In the genomic region with DNA sequence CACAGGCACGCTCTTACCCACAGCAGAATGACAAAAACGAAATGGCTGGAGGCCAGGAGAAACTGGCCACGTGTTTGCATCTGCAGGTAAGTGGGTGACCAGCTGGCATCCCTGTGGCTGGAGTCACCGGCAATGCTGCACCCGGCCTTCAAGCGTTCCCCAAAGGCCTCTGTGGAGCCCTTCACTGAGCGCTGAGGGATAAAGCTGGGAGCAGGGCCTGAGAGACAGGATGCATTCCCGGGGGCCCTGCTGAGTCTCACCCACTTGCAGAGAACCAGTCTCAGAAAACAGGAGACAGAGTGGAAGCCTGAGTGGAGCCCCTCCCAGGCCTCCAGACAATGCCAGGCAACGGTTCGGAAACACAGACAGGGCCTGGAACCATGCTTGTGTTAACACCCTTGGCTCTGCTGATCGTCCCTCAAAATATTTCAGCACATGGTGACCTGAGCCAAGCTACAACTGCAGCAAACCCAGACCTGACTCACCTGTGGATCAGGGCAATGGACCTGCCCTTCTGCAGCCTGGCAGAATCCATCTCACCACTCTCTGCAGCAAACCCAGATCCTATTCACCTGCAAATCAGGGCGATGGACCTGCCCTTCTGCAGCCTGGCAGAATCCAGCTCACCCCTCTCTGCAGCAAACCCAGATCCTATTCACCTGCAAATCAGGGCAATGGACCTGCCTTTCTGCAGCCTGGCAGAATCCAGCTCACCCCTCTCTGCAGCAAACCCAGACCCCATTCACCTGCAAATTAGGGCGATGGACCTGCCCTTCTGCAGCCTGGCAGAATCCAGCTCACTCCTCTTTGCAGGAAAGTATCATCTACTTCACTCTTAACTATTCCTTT, we compare ENCODE assay signal across 45 cellular contexts. TPM values are rescaled to one million over a fixed set of nuclear protein-coding genes. Genes with fewer than 3 reads are reported as not detected.
"Had no signal": no experiment of that assay in that cellular context is flagged by ENCODE, and none has a peak within 500 bp of the region (broad histone marks: within the 10 kb centered on the region; RNA-seq: fewer than 3 reads in every experiment).

No MANE protein-coding gene starts in this region.

- H3K4me1 Mint-ChIP-seq: activated CD4-positive, alpha-beta T cell treated with anti-CD3 and anti-CD28 coated beads for 36 hours; activated CD4-positive, alpha-beta T cell treated with anti-CD3 and anti-CD28 coated beads, Interleukin-2, amount 10 ng/mL, durations not matched to agents 24 days and 14 days; activated CD8-positive, alpha-beta memory T cell treated with anti-CD3 and anti-CD28 coated beads, Interleukin-2, amount 10 ng/mL, durations not matched to agents 7 days and 5 days; activated naive CD4-positive, alpha-beta T cell treated with anti-CD3 and anti-CD28 coated beads, Interleukin-2, amount 50 U/mL, for 24 hours; activated naive CD8-positive, alpha-beta T cell treated with anti-CD3 and anti-CD28 coated beads for 36 hours; activated naive CD8-positive, alpha-beta T cell treated with anti-CD3 and anti-CD28 coated beads, Interleukin-2, amount 50 U/mL, for 24 hours; T-helper 17 cell had no signal

- H3K27me3 ChIP-seq: adrenal gland, ascending aorta, cardiac muscle cell, colonic mucosa had no signal

- H3K36me3 ChIP-seq: adrenal gland, ascending aorta, breast epithelium, cardiac muscle cell, colonic mucosa, esophagus squamous epithelium, gastroesophageal sphincter, WERI-Rb-1 had no signal

- DNase-seq: activated CD4-positive, alpha-beta memory T cell treated with anti-CD3 and anti-CD28 coated beads for 36 hours; activated CD4-positive, alpha-beta T cell treated with anti-CD3 and anti-CD28 coated beads for 36 hours; activated CD4-positive, alpha-beta T cell treated with anti-CD3 and anti-CD28 coated beads, Interleukin-2, amount 10 ng/mL, durations not matched to agents 24 days and 14 days; activated CD4-positive, CD25-positive, alpha-beta regulatory T cell; activated CD4-positive, CD25-positive, alpha-beta regulatory T cell treated with anti-CD3 and anti-CD28 coated beads, Interleukin-2, amount 50 U/mL, for 72 hours; activated CD8-positive, alpha-beta memory T cell treated with anti-CD3 and anti-CD28 coated beads, Interleukin-2, amount 10 ng/mL, durations not matched to agents 7 days and 5 days; activated CD8-positive, alpha-beta memory T cell treated with anti-CD3 and anti-CD28 coated beads, Interleukin-2, amount 50 U/mL, for 4 hours; activated CD8-positive, alpha-beta T cell treated with anti-CD3 and anti-CD28 coated beads, Interleukin-2, amount 10 ng/mL, durations not matched to agents 7 days and 5 days; activated effector memory CD4-positive, alpha-beta T cell treated with anti-CD3 and anti-CD28 coated beads, Interleukin-2, amount 50 U/mL, for 16 hours; activated naive CD4-positive, alpha-beta T cell treated with anti-CD3 and anti-CD28 coated beads for 36 hours; activated naive CD8-positive, alpha-beta T cell treated with anti-CD3 and anti-CD28 coated beads for 36 hours; activated naive CD8-positive, alpha-beta T cell treated with anti-CD3 and anti-CD28 coated beads, Interleukin-2, amount 50 U/mL, for 24 hours; activated T-cell treated with anti-CD3 and anti-CD28 coated beads, Interleukin-2, amount 50 U/mL, for 1 hour; activated T-cell treated with anti-CD3 and anti-CD28 coated beads, Interleukin-2, amount 50 U/mL, for 48 hours; adrenal gland; amygdala; central memory CD4-positive, alpha-beta T cell; cerebellar nuclear complex; colonic mucosa; effector CD8-positive, alpha-beta T cell; esophagus squamous epithelium; foreskin melanocyte; head of caudate nucleus; T-helper 1 cell; T-helper 17 cell; T1000; WERI-Rb-1 had no signal

- H3K4me3 Mint-ChIP-seq: activated CD4-positive, alpha-beta memory T cell treated with anti-CD3 and anti-CD28 coated beads for 36 hours; activated CD4-positive, alpha-beta T cell treated with anti-CD3 and anti-CD28 coated beads for 36 hours; activated CD4-positive, alpha-beta T cell treated with anti-CD3 and anti-CD28 coated beads, Interleukin-2, amount 10 ng/mL, durations not matched to agents 24 days and 14 days; activated CD8-positive, alpha-beta memory T cell treated with anti-CD3 and anti-CD28 coated beads, Interleukin-2, amount 10 ng/mL, durations not matched to agents 7 days and 5 days; activated CD8-positive, alpha-beta T cell treated with anti-CD3 and anti-CD28 coated beads, Interleukin-2, amount 10 ng/mL, durations not matched to agents 7 days and 5 days; activated naive CD4-positive, alpha-beta T cell treated with anti-CD3 and anti-CD28 coated beads for 36 hours; activated naive CD4-positive, alpha-beta T cell treated with anti-CD3 and anti-CD28 coated beads, Interleukin-2, amount 50 U/mL, for 24 hours; activated naive CD8-positive, alpha-beta T cell treated with anti-CD3 and anti-CD28 coated beads for 36 hours; activated naive CD8-positive, alpha-beta T cell treated with anti-CD3 and anti-CD28 coated beads, Interleukin-2, amount 50 U/mL, for 24 hours; activated T-helper 1 cell treated with anti-CD3 and anti-CD28 coated beads, Interleukin-12 subunit alpha, Interleukin-12 subunit beta, Interleukin-2, Interleukin-4 antibody, amounts not matched to agents 30 ng/mL and 10 ng/mL and 1 ng/mL, durations not matched to agents 14 hours and 24 hours and 36 hours; brain; T-helper 17 cell; T-helper 2 cell treated with Interferon-gamma antibody and Interleukin-4, amounts not matched to agents 5 μg/mL and 100 μg/mL, for 36 hours had no signal

- H3K9me3 ChIP-seq: adrenal gland, ascending aorta, breast epithelium, colonic mucosa, esophagus squamous epithelium, gastroesophageal sphincter had no signal

- H3K9me3 Mint-ChIP-seq: activated CD4-positive, alpha-beta memory T cell treated with anti-CD3 and anti-CD28 coated beads for 36 hours; activated CD4-positive, alpha-beta T cell treated with anti-CD3 and anti-CD28 coated beads, Interleukin-2, amount 10 ng/mL, durations not matched to agents 24 days and 14 days; activated naive CD4-positive, alpha-beta T cell treated with anti-CD3 and anti-CD28 coated beads for 36 hours; activated naive CD4-positive, alpha-beta T cell treated with anti-CD3 and anti-CD28 coated beads, Interleukin-2, amount 50 U/mL, for 24 hours; activated naive CD8-positive, alpha-beta T cell treated with anti-CD3 and anti-CD28 coated beads for 36 hours; activated naive CD8-positive, alpha-beta T cell treated with anti-CD3 and anti-CD28 coated beads, Interleukin-2, amount 50 U/mL, for 24 hours; activated T-helper 1 cell treated with anti-CD3 and anti-CD28 coated beads, Interleukin-12 subunit alpha, Interleukin-12 subunit beta, Interleukin-2, Interleukin-4 antibody, amounts not matched to agents 30 ng/mL and 10 ng/mL and 1 ng/mL, durations not matched to agents 14 hours and 24 hours and 36 hours; activated T-helper 2 cell treated with anti-CD3 and anti-CD28 coated beads, Interferon-gamma antibody, Interleukin-2, Interleukin-4, amounts not matched to agents 10 μg/mL and 5 μg/mL and 100 μg/mL, durations not matched to agents 14 hours and 24 hours and 36 hours; T-helper 2 cell treated with Interferon-gamma antibody and Interleukin-4, amounts not matched to agents 5 μg/mL and 100 μg/mL, for 36 hours had no signal

- H3K27ac ChIP-seq: adrenal gland, ascending aorta, breast epithelium, cardiac muscle cell, colonic mucosa, epithelial cell of prostate, esophagus squamous epithelium, gastroesophageal sphincter, WERI-Rb-1 had no signal

- ATAC-seq: activated CD4-positive, alpha-beta T cell treated with anti-CD3 and anti-CD28 coated beads for 36 hours; activated CD8-positive, alpha-beta memory T cell treated with anti-CD3 and anti-CD28 coated beads, Interleukin-2, amount 10 ng/mL, durations not matched to agents 7 days and 5 days; activated CD8-positive, alpha-beta T cell treated with anti-CD3 and anti-CD28 coated beads, Interleukin-2, amount 10 ng/mL, durations not matched to agents 7 days and 5 days; activated naive CD8-positive, alpha-beta T cell treated with anti-CD3 and anti-CD28 coated beads, Interleukin-2, amount 50 U/mL, for 24 hours; gastroesophageal sphincter; T-helper 17 cell had no signal

- H3K27ac Mint-ChIP-seq: activated CD4-positive, alpha-beta memory T cell treated with anti-CD3 and anti-CD28 coated beads for 36 hours; activated CD4-positive, alpha-beta T cell treated with anti-CD3 and anti-CD28 coated beads for 36 hours; activated CD4-positive, alpha-beta T cell treated with anti-CD3 and anti-CD28 coated beads, Interleukin-2, amount 10 ng/mL, durations not matched to agents 24 days and 14 days; activated CD8-positive, alpha-beta memory T cell treated with anti-CD3 and anti-CD28 coated beads, Interleukin-2, amount 10 ng/mL, durations not matched to agents 7 days and 5 days; activated CD8-positive, alpha-beta T cell treated with anti-CD3 and anti-CD28 coated beads, Interleukin-2, amount 10 ng/mL, durations not matched to agents 7 days and 5 days; activated naive CD4-positive, alpha-beta T cell treated with anti-CD3 and anti-CD28 coated beads for 36 hours; activated naive CD4-positive, alpha-beta T cell treated with anti-CD3 and anti-CD28 coated beads, Interleukin-2, amount 50 U/mL, for 24 hours; activated naive CD8-positive, alpha-beta T cell treated with anti-CD3 and anti-CD28 coated beads for 36 hours; activated naive CD8-positive, alpha-beta T cell treated with anti-CD3 and anti-CD28 coated beads, Interleukin-2, amount 50 U/mL, for 24 hours; activated T-helper 1 cell treated with anti-CD3 and anti-CD28 coated beads, Interleukin-12 subunit alpha, Interleukin-12 subunit beta, Interleukin-2, Interleukin-4 antibody, amounts not matched to agents 30 ng/mL and 10 ng/mL and 1 ng/mL, durations not matched to agents 14 hours and 24 hours and 36 hours; activated T-helper 2 cell treated with anti-CD3 and anti-CD28 coated beads, Interferon-gamma antibody, Interleukin-2, Interleukin-4, amounts not matched to agents 10 μg/mL and 5 μg/mL and 100 μg/mL, durations not matched to agents 14 hours and 24 hours and 36 hours; brain; T-helper 17 cell; T-helper 2 cell treated with Interferon-gamma antibody and Interleukin-4, amounts not matched to agents 5 μg/mL and 100 μg/mL, for 36 hours had no signal

- H3K4me1 ChIP-seq: adrenal gland, ascending aorta, breast epithelium, colonic mucosa, esophagus squamous epithelium, gastroesophageal sphincter had no signal

- H3K4me3 ChIP-seq: adrenal gland, ascending aorta, breast epithelium, cardiac muscle cell, colonic mucosa, esophagus squamous epithelium, gastroesophageal sphincter had no signal

- H3K36me3 Mint-ChIP-seq: activated CD4-positive, alpha-beta memory T cell treated with anti-CD3 and anti-CD28 coated beads for 36 hours; activated CD8-positive, alpha-beta memory T cell treated with anti-CD3 and anti-CD28 coated beads, Interleukin-2, amount 10 ng/mL, durations not matched to agents 7 days and 5 days; activated naive CD4-positive, alpha-beta T cell treated with anti-CD3 and anti-CD28 coated beads, Interleukin-2, amount 50 U/mL, for 24 hours; activated naive CD8-positive, alpha-beta T cell treated with anti-CD3 and anti-CD28 coated beads for 36 hours; brain had no signal

- FAIRE-seq: endometrium, endothelial cell of umbilical vein had no signal

RNA-seq across cellular contexts. Expression of a gene that starts 39.8 kb away (rescaled TPM):
- total RNA-seq: activated CD4-positive, alpha-beta memory T cell treated with anti-CD3 and anti-CD28 coated beads for 36 hours; activated CD4-positive, alpha-beta T cell treated with anti-CD3 and anti-CD28 coated beads for 36 hours; activated CD4-positive, alpha-beta T cell treated with anti-CD3 and anti-CD28 coated beads, Interleukin-2, amount 10 ng/mL, durations not matched to agents 24 days and 14 days; activated CD8-positive, alpha-beta memory T cell treated with anti-CD3 and anti-CD28 coated beads for 36 hours; activated CD8-positive, alpha-beta memory T cell treated with anti-CD3 and anti-CD28 coated beads, Interleukin-2, amount 10 ng/mL, durations not matched to agents 7 days and 5 days; activated CD8-positive, alpha-beta T cell treated with anti-CD3 and anti-CD28 coated beads, Interleukin-2, amount 10 ng/mL, durations not matched to agents 7 days and 5 days; activated naive CD4-positive, alpha-beta T cell treated with anti-CD3 and anti-CD28 coated beads for 36 hours; activated naive CD8-positive, alpha-beta T cell treated with anti-CD3 and anti-CD28 coated beads for 36 hours; activated T-helper 1 cell treated with anti-CD3 and anti-CD28 coated beads, Interleukin-12 subunit alpha, Interleukin-12 subunit beta, Interleukin-2, Interleukin-4 antibody, amounts not matched to agents 30 ng/mL and 10 ng/mL and 1 ng/mL, durations not matched to agents 14 hours and 24 hours and 36 hours; activated T-helper 2 cell treated with anti-CD3 and anti-CD28 coated beads, Interferon-gamma antibody, Interleukin-2, Interleukin-4, amounts not matched to agents 10 μg/mL and 5 μg/mL and 100 μg/mL, durations not matched to agents 14 hours and 24 hours and 36 hours; adrenal gland; ascending aorta; breast epithelium; cardiac muscle cell; colonic mucosa; dermis microvascular lymphatic vessel endothelial cell; endothelial cell of umbilical vein; esophagus squamous epithelium; fibroblast of lung; fibroblast of villous mesenchyme; gastroesophageal sphincter; glomerular endothelial cell; T-helper 17 cell had no signal
- polyA plus RNA-seq: adrenal gland, cardiac muscle cell, endothelial cell of umbilical vein, esophagus, fibroblast of lung had no signal
